In the genomic region with DNA sequence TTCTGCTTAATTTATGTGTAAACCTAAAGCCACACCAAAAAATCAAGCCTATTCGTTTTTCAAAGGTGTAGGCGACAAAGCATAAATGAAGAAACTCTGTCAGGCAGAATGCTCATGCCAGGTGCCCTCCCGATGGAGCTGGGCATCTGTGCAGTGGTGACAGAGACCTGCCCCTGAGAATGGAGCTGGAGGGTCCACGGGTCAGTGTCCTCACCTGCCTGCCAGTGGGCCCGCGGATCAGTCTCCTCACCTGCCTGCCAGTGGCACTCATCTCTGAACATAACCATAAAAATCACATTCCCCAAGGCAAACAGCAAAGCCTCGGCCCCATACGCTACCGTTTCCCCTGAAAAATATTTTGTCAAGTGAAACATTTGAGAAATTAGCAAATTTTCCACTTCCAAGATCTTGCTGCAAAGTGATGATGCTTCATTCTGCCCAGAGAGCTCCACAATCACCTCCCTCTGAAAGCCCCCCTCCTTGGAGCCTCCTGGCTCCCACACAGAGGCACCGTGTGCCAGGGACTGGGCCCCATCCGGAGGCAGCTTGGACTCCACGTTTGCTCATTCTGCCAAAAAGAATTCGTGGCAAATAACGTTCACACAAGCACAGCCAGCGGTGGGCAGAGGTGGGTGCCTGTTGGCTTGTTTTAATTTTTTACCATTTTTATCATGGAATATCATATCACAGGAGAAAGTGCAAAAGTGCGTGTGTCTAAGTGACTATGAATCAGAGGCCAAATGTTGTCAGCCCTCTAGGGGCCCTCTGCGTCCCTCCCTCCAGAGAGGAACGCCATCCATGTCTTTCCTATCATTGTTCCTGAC, we compare ENCODE assay signal across 14 cellular contexts.
"Had no signal": no experiment of that assay in that cellular context is flagged by ENCODE, and none has a peak within 500 bp of the region (broad histone marks: within the 10 kb centered on the region; RNA-seq: fewer than 3 reads in every experiment).

No MANE protein-coding gene starts in this region.

- H3K4me3 ChIP-seq: adrenal gland, cardiac muscle cell, SJSA1, stomach, thoracic aorta had no signal

- ATAC-seq: esophagus mucosa; naive thymus-derived CD4-positive, alpha-beta T cell; right cardiac atrium had no signal

- H3K27ac Mint-ChIP-seq: activated CD4-positive, alpha-beta T cell treated with anti-CD3 and anti-CD28 coated beads, Interleukin-2, amount 10 ng/mL, durations not matched to agents 24 days and 14 days; activated naive CD4-positive, alpha-beta T cell treated with anti-CD3 and anti-CD28 coated beads for 36 hours; activated T-helper 1 cell treated with anti-CD3 and anti-CD28 coated beads, Interleukin-12 subunit alpha, Interleukin-12 subunit beta, Interleukin-2, Interleukin-4 antibody, amounts not matched to agents 30 ng/mL and 10 ng/mL and 1 ng/mL, durations not matched to agents 14 hours and 24 hours and 36 hours; naive thymus-derived CD4-positive, alpha-beta T cell; progenitor cell of endocrine pancreas had no signal

- H3K9me3 Mint-ChIP-seq: activated CD4-positive, alpha-beta T cell treated with anti-CD3 and anti-CD28 coated beads, Interleukin-2, amount 10 ng/mL, durations not matched to agents 24 days and 14 days; activated naive CD4-positive, alpha-beta T cell treated with anti-CD3 and anti-CD28 coated beads for 36 hours; activated T-helper 1 cell treated with anti-CD3 and anti-CD28 coated beads, Interleukin-12 subunit alpha, Interleukin-12 subunit beta, Interleukin-2, Interleukin-4 antibody, amounts not matched to agents 30 ng/mL and 10 ng/mL and 1 ng/mL, durations not matched to agents 14 hours and 24 hours and 36 hours had no signal

- H3K36me3 ChIP-seq: adrenal gland, cardiac muscle cell, SJSA1, stomach, thoracic aorta had no signal

- H3K4me1 ChIP-seq: adrenal gland, SJSA1, stomach had no signal

- H3K4me3 Mint-ChIP-seq: activated CD4-positive, alpha-beta T cell treated with anti-CD3 and anti-CD28 coated beads, Interleukin-2, amount 10 ng/mL, durations not matched to agents 24 days and 14 days; activated naive CD4-positive, alpha-beta T cell treated with anti-CD3 and anti-CD28 coated beads for 36 hours; activated T-helper 1 cell treated with anti-CD3 and anti-CD28 coated beads, Interleukin-12 subunit alpha, Interleukin-12 subunit beta, Interleukin-2, Interleukin-4 antibody, amounts not matched to agents 30 ng/mL and 10 ng/mL and 1 ng/mL, durations not matched to agents 14 hours and 24 hours and 36 hours; naive thymus-derived CD4-positive, alpha-beta T cell had no signal

- H3K9me3 ChIP-seq: adrenal gland, SJSA1, thoracic aorta had no signal

- H3K27ac ChIP-seq: adrenal gland, cardiac muscle cell, SJSA1, stomach, thoracic aorta had no signal

- H3K4me1 Mint-ChIP-seq: activated CD4-positive, alpha-beta T cell treated with anti-CD3 and anti-CD28 coated beads, Interleukin-2, amount 10 ng/mL, durations not matched to agents 24 days and 14 days; naive thymus-derived CD4-positive, alpha-beta T cell had no signal

- DNase-seq: activated CD4-positive, alpha-beta T cell treated with anti-CD3 and anti-CD28 coated beads, Interleukin-2, amount 10 ng/mL, durations not matched to agents 24 days and 14 days; activated CD4-positive, CD25-positive, alpha-beta regulatory T cell; activated naive CD4-positive, alpha-beta T cell treated with anti-CD3 and anti-CD28 coated beads for 36 hours; naive thymus-derived CD4-positive, alpha-beta T cell; stomach; SW 1271 had no signal
